Comparison of ENCODE assay signal across 10 cellular contexts in genomic region chr12:31362115-31362758, GRCh38. TPM values are rescaled to one million over a fixed set of nuclear protein-coding genes. Genes with fewer than 3 reads are reported as not detected.
DNase-seq lines count a peak whose midpoint lies in the region; ATAC-seq, FAIRE-seq and TF ChIP-seq lines count a peak whose summit lies in the region.
"Had no signal": no experiment of that assay in that cellular context is flagged by ENCODE, and none has a peak within 500 bp of the region (broad histone marks: within the 10 kb centered on the region; RNA-seq: fewer than 3 reads in every experiment).

No MANE protein-coding gene starts in this region.

- ATAC-seq in HG03039 (IDR thresholded peaks at IDR 0.05; ENCODE audit: unreplicated experiment) (peak; percentile 41), K562 (peak; percentile 88)

- in situ Hi-C loops in K562 (cut with MboI), result no loop called here

- H3K36me3 ChIP-seq in K562 (ENCODE audit: control insufficient read depth, insufficient read depth, low read length) (no peaks in the 10 kb centered on the region), parathyroid adenoma (ENCODE audit: control insufficient read depth, insufficient read depth, low read length) (no peaks in the 10 kb centered on the region)

- TF ChIP-seq CTCF in K562 (IDR thresholded peaks at IDR 0.05 in 2 of 3, conservative IDR thresholded peaks at IDR 0.05 in 1 of 3; ENCODE audit: insufficient read depth in 2 of 3, low read depth in 1 of 3, low read length in 3 of 3) (no peak), parathyroid adenoma (IDR thresholded peaks at IDR 0.05) (no peak)

- H3K79me2 ChIP-seq in K562 (ENCODE audit: control insufficient read depth, insufficient read depth, low read length) (no peaks in the 10 kb centered on the region), parathyroid adenoma (no peaks in the 10 kb centered on the region)

- no peak for TF ChIP-seq EP300 in K562 (IDR thresholded peaks at IDR 0.05; ENCODE audit: low read length)

- no peaks in the 10 kb centered on the region for H3K9me3 Mint-ChIP-seq in activated naive CD4-positive, alpha-beta T cell treated with anti-CD3 and anti-CD28 coated beads, Interleukin-2, amount 10 ng/mL, durations not matched to agents 7 days and 5 days

- CTCF ChIA-PET in activated naive CD4-positive, alpha-beta T cell treated with anti-CD3 and anti-CD28 coated beads, Interleukin-2, amount 10 ng/mL, durations not matched to agents 7 days and 5 days (lab: Charles Lee), result interaction anchor here (0.9 to 2.9 kb wide), 10 partner anchors 10 to 111 kb away, joined by 3 to 22 read pairs (median 5); partner anchors contain the start of gene SINHCAF
- CTCF ChIA-PET in K562 (lab: Yijun Ruan, JAX; ENCODE audit: low intra/inter-chr PET ratio), result no interaction called here

- peak; percentile 37 for DNase-seq in activated naive CD4-positive, alpha-beta T cell treated with anti-CD3 and anti-CD28 coated beads, Interleukin-2, amount 10 ng/mL, durations not matched to agents 7 days and 5 days
- no peak for DNase-seq in activated naive CD4-positive, alpha-beta T cell (lab: John Stamatoyannopoulos, UW)
- DNase-seq in NCI-H2107 treated with DMSO at 0.1 percent for 48 hours (lab: John Stamatoyannopoulos, UW; ENCODE audit: unreplicated experiment) (peak; percentile 94), K562 (ENCODE audit: extremely low read depth in 1 of 4, low spot score in 3 of 4) (peak; percentile 16 to 40 (median 26)), hypothalamus (lab: John Stamatoyannopoulos, UW) (no peak), foreskin melanocyte (no peak)

- no peaks in the 10 kb centered on the region for H4K20me1 ChIP-seq in K562 (replicated peaks; ENCODE audit: control insufficient read depth, insufficient read depth, low read length)

- peak overlapping the region; percentile 22; the same call in 1 of the 3 replicates for H3K27ac ChIP-seq in K562 (ENCODE audit: extremely low read depth, low read depth, low read length)
- no peak overlapping the region for H3K27ac ChIP-seq in parathyroid adenoma

- TF ChIP-seq RAD21 in K562 (CRISPR knock-in tag; conservative IDR thresholded peaks at IDR 0.05 in 1 of 2, IDR thresholded peaks at IDR 0.05 in 1 of 2), result no peak

- intact Hi-C loops in K562 (cut with micrococcal nuclease), result no loop called here

- no peaks in the 10 kb centered on the region for H3K36me3 Mint-ChIP-seq in activated naive CD4-positive, alpha-beta T cell treated with anti-CD3 and anti-CD28 coated beads, Interleukin-2, amount 10 ng/mL, durations not matched to agents 7 days and 5 days

- H3K4me3 ChIP-seq in K562 (no peak overlapping the region; the same call in 1 of the 2 replicates), parathyroid adenoma (ENCODE audit: low read depth, low read length) (no peak overlapping the region)
- H3K4me3 ChIP-seq: skin epidermis had no signal

- H3K4me2 ChIP-seq in K562 (ENCODE audit: insufficient read depth, low read length) (peak overlapping the region; percentile 64), parathyroid adenoma (ENCODE audit: low read length) (no peak overlapping the region)

- H3K27me3 Mint-ChIP-seq in activated naive CD4-positive, alpha-beta T cell treated with anti-CD3 and anti-CD28 coated beads, Interleukin-2, amount 10 ng/mL, durations not matched to agents 7 days and 5 days, result peaks cover 10% of the 10 kb centered on the region

- TF ChIP-seq POLR2A in K562 (conservative IDR thresholded peaks at IDR 0.05), result no peak

- no TSS peak for BruUV-seq in K562 (replicated peaks; lab: Mats Ljungman, UMichigan)

- peak overlapping the region; percentile 65 for H3K4me3 Mint-ChIP-seq in activated naive CD4-positive, alpha-beta T cell treated with anti-CD3 and anti-CD28 coated beads, Interleukin-2, amount 10 ng/mL, durations not matched to agents 7 days and 5 days

- peak overlapping the region; percentile 92 for H3K27ac Mint-ChIP-seq in activated naive CD4-positive, alpha-beta T cell treated with anti-CD3 and anti-CD28 coated beads, Interleukin-2, amount 10 ng/mL, durations not matched to agents 7 days and 5 days

- peak overlapping the region; percentile 98 for H2AFZ ChIP-seq in K562 (ENCODE audit: low read depth, low read length)
- H2AFZ ChIP-seq in parathyroid adenoma, result peak overlapping the region; percentile 76

- H3K4me1 ChIP-seq in K562 (replicated peaks in 1 of 2; ENCODE audit: control insufficient read depth in 2 of 2, insufficient read depth in 2 of 2, low read length in 2 of 2) (peaks cover 11 to 12% of the 10 kb centered on the region in 2 experiments; a peak in 3 of 5 replicates), parathyroid adenoma (no peaks in the 10 kb centered on the region)

- H3K9me3 ChIP-seq in K562 (replicated peaks; ENCODE audit: control insufficient read depth, insufficient read depth, low read depth, low read length) (no peaks in the 10 kb centered on the region), parathyroid adenoma (ENCODE audit: control insufficient read depth, low read length) (no peaks in the 10 kb centered on the region)

- POLR2A ChIA-PET in K562 (lab: Yijun Ruan, JAX), result interaction anchor here (0.5 to 2.0 kb wide), 6 partner anchors 9 to 1040 kb away, joined by 3 to 7 read pairs (median 3); no protein-coding TSS in a partner anchor

- WGBS in K562 (ENCODE audit: insufficient coverage, low coverage, missing lambda C conversion rate), result 27% methylated on average over 13 of the region's 13 CpGs

- H3K27me3 ChIP-seq in K562 (ENCODE audit: control insufficient read depth in 2 of 2, insufficient read depth in 2 of 2, low read length in 2 of 2) (no peaks in the 10 kb centered on the region), parathyroid adenoma (ENCODE audit: control insufficient read depth, insufficient read depth, low read length) (no peaks in the 10 kb centered on the region)

- H3K9me1 ChIP-seq in K562 (ENCODE audit: control insufficient read depth, insufficient read depth, low read length), result no peaks in the 10 kb centered on the region

- peak; percentile 54 for FAIRE-seq in K562 (lab: Jason Lieb, UNC)
- FAIRE-seq: G401.6 had no signal

- peak overlapping the region; percentile 51 to 88 for H3K9ac ChIP-seq in K562 (ENCODE audit: insufficient read depth in 1 of 2, low read depth in 2 of 2, low read length in 2 of 2)
- H3K9ac ChIP-seq in parathyroid adenoma, result no peak overlapping the region

- peaks cover 34% of the 10 kb centered on the region for H3K4me1 Mint-ChIP-seq in activated naive CD4-positive, alpha-beta T cell treated with anti-CD3 and anti-CD28 coated beads, Interleukin-2, amount 10 ng/mL, durations not matched to agents 7 days and 5 days

TF ChIP-seq in K562, 482 proteins besides CTCF, POLR2A, EP300 and RAD21:
- no peak for TF ChIP-seq HMG20B (CRISPR knock-in tag; IDR thresholded peaks at IDR 0.05)
- TF ChIP-seq PHF8 (IDR thresholded peaks at IDR 0.05; ENCODE audit: borderline replicate concordance, low read length), result peak; percentile 15; the same call in 1 of the 2 replicates
- TF ChIP-seq ATF1 (CRISPR knock-in tag; IDR thresholded peaks at IDR 0.05), result no peak
- 0 out of 2 replicates have a peak, but pooled peaks have one; percentile 29 for TF ChIP-seq ATF1 (tag; IDR thresholded peaks at IDR 0.05)

RNA-seq across cellular contexts. Expression of gene SINHCAF, which starts 36.3 kb away (rescaled TPM):
- 40.4 and 89.7 TPM in 2 replicates for total RNA-seq in K562 (2011; cell fraction: chromatin; rRNA removed; ENCODE audit: low replicate concordance)
- 29.2 and 31.7 TPM in 2 replicates for total RNA-seq in K562 (2011; cell fraction: nucleolus; rRNA removed)
- 62.3 and 112 TPM in 2 replicates for total RNA-seq in K562 (2011; cell fraction: nucleoplasm; rRNA removed)
- total RNA-seq in K562 (2014; rRNA removed), result 57.6 and 73.2 TPM in 2 replicates
- 118 and 135 TPM in 2 replicates for total RNA-seq in K562 (2014; rRNA removed; fragmentation: Illumina TruSeq; extraction: Trizol)
- total RNA-seq in K562 (2015; rRNA removed; fragmentation: Illumina TruSeq; extraction: Trizol), result 75.4 and 94.6 TPM in 2 replicates
- total RNA-seq in K562 (2021), result 99.3 and 110 TPM in 2 replicates
- polyA plus RNA-seq in K562 (2011; rRNA removed), result 83.8 and 100 TPM in 2 replicates
- polyA plus RNA-seq in K562 (2011; cell fraction: cytosol; rRNA removed), result 17.5 and 41.7 TPM in 2 replicates
- polyA plus RNA-seq in K562 (2011; cell fraction: nucleus; rRNA removed), result 24.2 and 26.2 TPM in 2 replicates
- polyA plus RNA-seq in K562 (2012), result 45.8 and 57.9 TPM in 2 replicates
- 157 and 185 TPM in 2 replicates for polyA plus RNA-seq in K562 (2014; fragmentation: Illumina TruSeq; extraction: Trizol)
- polyA plus RNA-seq in K562 (2014; fragmentation: Nextera tagmentation; extraction: Ambion mirVana), result 100 to 1,000 TPM; 141 to 165 TPM
- 76.8 and 105 TPM in 2 replicates for polyA plus RNA-seq in K562 (2014; rRNA removed)
- polyA minus RNA-seq in K562 (2011; rRNA and poly(A)+ RNA removed), result 70.8 and 77.5 TPM in 2 replicates
- 42.1 and 62.9 TPM in 2 replicates for polyA minus RNA-seq in K562 (2011; cell fraction: cytosol; rRNA and poly(A)+ RNA removed)
- 29.1 and 38.5 TPM in 2 replicates for polyA minus RNA-seq in K562 (2011; cell fraction: nucleus; rRNA and poly(A)+ RNA removed)

Comparison
In these comparisons a context has a peak if more than half of its experiments do, and no peak if none do; other contexts are left out.
1. DNase-seq: peak in activated naive CD4-positive, alpha-beta T cell treated with anti-CD3 and anti-CD28 coated beads, Interleukin-2, amount 10 ng/mL, durations not matched to agents 7 days and 5 days (single experiment), NCI-H2107 treated with DMSO at 0.1 percent for 48 hours (single experiment) and K562 (4 of 4); none in activated naive CD4-positive, alpha-beta T cell (0 of 4), hypothalamus (0 of 51) and foreskin melanocyte (single experiment).